14 cellular contexts compared by ENCODE assay signal in the genomic region with DNA sequence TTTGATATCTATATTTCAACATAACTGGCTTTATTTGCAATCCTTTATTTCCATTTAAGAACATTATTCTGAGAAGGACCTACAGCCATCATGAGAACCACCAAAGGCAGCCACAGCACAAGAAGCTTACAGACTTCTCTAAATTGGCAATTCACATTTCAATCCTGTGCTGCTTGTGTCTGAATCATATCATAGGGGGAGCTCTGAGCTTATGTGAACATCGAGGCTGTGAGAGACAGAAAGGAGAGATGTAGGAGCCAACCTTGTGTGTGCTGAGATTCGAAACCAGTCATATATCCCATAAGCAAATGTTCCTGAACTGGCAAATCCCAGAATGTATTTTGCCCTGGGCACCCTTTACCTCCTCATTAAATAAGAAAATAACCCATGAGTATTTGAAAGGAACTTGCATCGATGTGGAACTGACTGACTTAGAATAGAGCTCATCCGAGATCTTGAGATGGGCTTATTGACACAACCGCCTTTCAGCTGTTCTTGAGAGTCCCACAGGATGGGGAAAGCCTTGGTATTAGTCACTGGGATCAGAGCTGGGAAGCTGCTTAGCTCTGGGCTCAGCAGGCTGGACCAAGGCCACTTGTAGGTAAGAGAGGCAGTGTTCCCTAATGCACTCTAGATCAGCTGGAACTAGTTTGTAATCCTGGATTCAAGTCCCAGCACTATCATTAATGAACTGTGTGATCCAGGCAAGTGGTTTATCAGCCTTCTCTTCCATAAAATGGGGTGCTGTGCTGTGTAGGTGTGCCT.
A peak's percentile ranks its signal among the peaks of the same experiment; 100 is the strongest.
DNase-seq lines count a peak whose midpoint lies in the region; ATAC-seq, FAIRE-seq and TF ChIP-seq lines count a peak whose summit lies in the region.
"Had no signal": no experiment of that assay in that cellular context is flagged by ENCODE, and none has a peak within 500 bp of the region (broad histone marks: within the 10 kb centered on the region; RNA-seq: fewer than 3 reads in every experiment).

No MANE protein-coding gene starts in this region.

- intact Hi-C loops in heart left ventricle (cut with DNase I) (loop anchor here in 6 of 10 donors (5.0 to 10.0 kb wide), 3 partner anchors 80 to 202 kb away; no protein-coding TSS in a partner anchor), Right ventricle myocardium inferior (cut with DNase I) (loop anchor here (5.0 to 10.0 kb wide), 2 partner anchors 45 to 588 kb away; no protein-coding TSS in a partner anchor)

- in situ Hi-C loops in GM13976 (cut with MboI; ENCODE audit: low sequenced_read_pairs, unreplicated experiment) = no loop called here

- no peaks in the 10 kb centered on the region for H3K36me3 ChIP-seq in heart left ventricle
- H3K36me3 ChIP-seq: BLaER1 treated with 17β-estradiol and CSF1 and Interleukin-3, amounts not matched to agents 10 nM and 100 nM had no signal

- H3K9me3 ChIP-seq in heart left ventricle = no peaks in the 10 kb centered on the region

- DNase-seq in heart left ventricle (no peak), Right ventricle myocardium inferior (ENCODE audit: missing footprints) (no peak), SW480 (ENCODE audit: low spot score) (peak; percentile 76), kidney tubule cell (ENCODE audit: low spot score) (peak; percentile 50), inferior parietal cortex (ENCODE audit: extremely low spot score) (no peak), H54 (ENCODE audit: insufficient read length, low spot score) (no peak), EL (no peak), GM13976 (ENCODE audit: low spot score) (no peak)
- DNase-seq: activated CD4-positive, CD25-positive, alpha-beta regulatory T cell; activated gamma-delta T cell treated with Interleukin-2 at 50 U/mL for 16 hours; hypothalamus; KG1 had no signal

- TF ChIP-seq CTCF in heart left ventricle (IDR thresholded peaks at IDR 0.05) (peak in 6 of 12 donors; percentile 7 to 34 (median 24)), GM13976 (IDR thresholded peaks at IDR 0.05; ENCODE audit: borderline replicate concordance, control extremely low read depth, extremely low read depth, insufficient read depth, missing control alignments) (no peak)

- ATAC-seq in heart left ventricle (peak in 3 of 4 donors; percentile 14 to 45 (median 15)), Right ventricle myocardium inferior (no peak)
- ATAC-seq: natural killer cell treated with Interleukin-12 subunit alpha and Interleukin-12 subunit beta and Interleukin-15 and Interleukin-18, amount 100 ng/mL, for 72 hours had no signal

- H3K27ac ChIP-seq in heart left ventricle = peak overlapping the region in 11 of 12 donors; percentile 29 to 78 (median 57)
- H3K27ac ChIP-seq: BLaER1 treated with 17β-estradiol and CSF1 and Interleukin-3, amounts not matched to agents 10 nM and 100 nM had no signal

- FAIRE-seq in H54 (lab: Jason Lieb, UNC) = no peak

- H3K27me3 ChIP-seq in heart left ventricle = no peaks in the 10 kb centered on the region
- H3K27me3 ChIP-seq: BLaER1 treated with 17β-estradiol and CSF1 and Interleukin-3, amounts not matched to agents 10 nM and 100 nM had no signal

- whole genome bisulfite sequencing in heart left ventricle, 4 donors = 69 to 76% (median 72%) methylated on average over 5 of the region's 5 CpGs

- no peak overlapping the region for H3K4me3 ChIP-seq in heart left ventricle
- H3K4me3 ChIP-seq: BLaER1 treated with 17β-estradiol and CSF1 and Interleukin-3, amounts not matched to agents 10 nM and 100 nM had no signal

- H3K4me1 ChIP-seq in heart left ventricle = peaks cover 3 to 87% (median 57%) of the 10 kb centered on the region in 12 donors

- no peak for TF ChIP-seq POLR2A in heart left ventricle (IDR thresholded peaks at IDR 0.05)
- TF ChIP-seq POLR2A in H54 (IDR thresholded peaks at IDR 0.05; ENCODE audit: low read depth, low read length) = no peak

Comparison
In these comparisons a context has a peak if more than half of its experiments do, and no peak if none do; other contexts are left out.
1. DNase-seq: peak in SW480 (single experiment) and kidney tubule cell (single experiment); none in heart left ventricle (0 of 5), Right ventricle myocardium inferior (single experiment), inferior parietal cortex (single experiment), H54 (single experiment), EL (single experiment) and GM13976 (single experiment).